Comparison of ENCODE assay signal across 10 cellular contexts in the genomic region with DNA sequence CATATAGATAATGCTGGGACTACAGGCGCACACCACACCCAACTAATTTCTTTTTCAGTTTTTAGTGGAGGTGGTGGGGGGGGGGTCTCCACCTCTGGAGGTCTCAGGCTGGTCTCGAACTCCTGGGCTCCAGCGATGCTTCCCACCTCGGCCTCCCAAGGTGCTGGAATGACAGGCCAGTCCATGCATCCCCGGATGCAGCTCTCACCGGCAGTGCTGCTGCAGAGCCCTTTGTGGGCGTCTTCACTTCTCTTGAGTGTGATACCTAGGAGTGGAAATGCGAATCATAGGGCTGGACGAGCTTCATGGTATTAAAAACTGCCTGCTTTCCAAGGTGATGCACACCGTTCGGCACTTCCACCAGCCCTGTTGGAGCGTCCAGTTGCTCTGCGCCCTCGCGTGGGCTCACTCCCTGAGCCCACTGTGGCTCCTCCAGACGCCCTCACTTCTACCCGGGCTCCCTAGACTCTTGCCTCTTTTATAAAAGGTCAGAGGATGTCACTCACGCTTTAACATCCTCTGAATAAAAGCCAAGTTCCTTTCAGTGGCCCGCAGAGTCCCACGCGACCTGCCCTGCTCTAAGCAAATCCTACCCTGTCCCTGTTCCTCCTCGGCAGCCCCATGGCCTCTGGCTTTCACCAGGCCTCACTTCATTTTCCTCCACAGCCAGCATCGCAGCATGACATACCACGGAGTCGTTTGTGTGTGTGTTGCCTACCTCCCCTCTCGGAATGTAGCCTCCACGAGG. TPM values are rescaled to one million over a fixed set of nuclear protein-coding genes. Genes with fewer than 3 reads are reported as not detected.
DNase-seq lines count a peak whose midpoint lies in the region; ATAC-seq, FAIRE-seq and TF ChIP-seq lines count a peak whose summit lies in the region.
"Had no signal": no experiment of that assay in that cellular context is flagged by ENCODE, and none has a peak within 500 bp of the region (broad histone marks: within the 10 kb centered on the region; RNA-seq: fewer than 3 reads in every experiment).

No MANE protein-coding gene starts in this region.

- H3K4me1 ChIP-seq in left ventricle myocardium inferior (peaks cover 27% of the 10 kb centered on the region), kidney (ENCODE audit: control insufficient read depth in 1 of 2, insufficient read depth in 1 of 2, low read depth in 1 of 2, low read length in 2 of 2) (peaks cover 0 to 7% of the 10 kb centered on the region in 2 donors)

- no peak for DNase-seq in left ventricle myocardium inferior
- no peak for DNase-seq in left cardiac atrium
- peak; percentile 72 for DNase-seq in kidney
- no peak for DNase-seq in type B pancreatic cell (ENCODE audit: extremely low spot score, unreplicated experiment)
- no peak for DNase-seq in stimulated activated CD8-positive, alpha-beta memory T cell treated with anti-CD3 and anti-CD28 coated beads, Interleukin-4, amount 100 ng/mL, for 48 hours
- no peak for DNase-seq in LoVo (ENCODE audit: low spot score)
- DNase-seq in COLO668 (lab: John Stamatoyannopoulos, UW; ENCODE audit: unreplicated experiment) = no peak
- DNase-seq: activated CD4-positive, alpha-beta T cell treated with anti-CD3 and anti-CD28 coated beads for 48 hours; NCI-H2081 treated with DMSO at 0.1 percent for 48 hours had no signal

- peak overlapping the region; percentile 88 for H3K4me3 ChIP-seq in left ventricle myocardium inferior
- H3K4me3 ChIP-seq in WI38 (ENCODE audit: low read depth, low read length) = peak overlapping the region; percentile 64
- peak overlapping the region in 1 of 2 donors; percentile 35 for H3K4me3 ChIP-seq in kidney (ENCODE audit: low read length in 2 of 2)

- ATAC-seq in left cardiac atrium = no peak

- peaks cover 3% of the 10 kb centered on the region for H3K27me3 Mint-ChIP-seq in type B pancreatic cell

- H3K36me3 Mint-ChIP-seq in type B pancreatic cell = no peaks in the 10 kb centered on the region

- FAIRE-seq in kidney (lab: Jason Lieb, UNC) = no peak

- no peaks in the 10 kb centered on the region for H3K9me3 ChIP-seq in left ventricle myocardium inferior (replicated peaks)
- H3K9me3 ChIP-seq in kidney (ENCODE audit: control insufficient read depth in 1 of 2, low read length in 2 of 2) = no peaks in the 10 kb centered on the region

- H3K4me1 Mint-ChIP-seq in type B pancreatic cell (ENCODE audit: unreplicated experiment) = peaks cover 38% of the 10 kb centered on the region

- peak overlapping the region; percentile 82 for H3K4me3 Mint-ChIP-seq in type B pancreatic cell

- H3K27ac ChIP-seq in left ventricle myocardium inferior (replicated peaks) (peak overlapping the region; percentile 81), kidney (ENCODE audit: low read depth in 2 of 2, low read length in 2 of 2) (no peak overlapping the region)

- no peaks in the 10 kb centered on the region for H3K36me3 ChIP-seq in left ventricle myocardium inferior
- H3K36me3 ChIP-seq in kidney (ENCODE audit: control insufficient read depth in 1 of 2, insufficient read depth in 2 of 2, low read length in 2 of 2) = no peaks in the 10 kb centered on the region

- intact Hi-C loops in left ventricle myocardium inferior (cut with micrococcal nuclease) = no loop called here
- intact Hi-C loops in left cardiac atrium (cut with DNase I) = no loop called here
- intact Hi-C loops in kidney (cut with DNase I) = no loop called here

- H3K27ac Mint-ChIP-seq in type B pancreatic cell = no peak overlapping the region

- no peaks in the 10 kb centered on the region for H3K27me3 ChIP-seq in left ventricle myocardium inferior (ENCODE audit: low read depth)

- H3K9me3 Mint-ChIP-seq in type B pancreatic cell = no peaks in the 10 kb centered on the region

- TF ChIP-seq CTCF in left ventricle myocardium inferior (IDR thresholded peaks at IDR 0.05; ENCODE audit: borderline replicate concordance) (no peak), WI38 (IDR thresholded peaks at IDR 0.05; ENCODE audit: low read depth, low read length) (no peak), kidney (IDR thresholded peaks at IDR 0.05; ENCODE audit: borderline replicate concordance, extremely low read depth, insufficient read depth) (no peak), type B pancreatic cell (conservative IDR thresholded peaks at IDR 0.05) (no peak)

- H3K9ac ChIP-seq in kidney (ENCODE audit: low read length in 2 of 2) = no peak overlapping the region

RNA-seq across cellular contexts. Expression of a gene that starts 0.8 kb away (rescaled TPM):
- total RNA-seq in left ventricle myocardium inferior (14.5 TPM), left cardiac atrium (10 to 100 TPM; 14.1 to 15.4 TPM), kidney (12.5 TPM), type B pancreatic cell (ENCODE audit: low replicate concordance) (36.4 and 47.2 TPM in 2 replicates)
- 10.6 TPM for polyA plus RNA-seq in kidney (ENCODE audit: insufficient read depth, low read depth, low replicate concordance)
